8 cellular contexts compared by ENCODE assay signal in the genomic region with DNA sequence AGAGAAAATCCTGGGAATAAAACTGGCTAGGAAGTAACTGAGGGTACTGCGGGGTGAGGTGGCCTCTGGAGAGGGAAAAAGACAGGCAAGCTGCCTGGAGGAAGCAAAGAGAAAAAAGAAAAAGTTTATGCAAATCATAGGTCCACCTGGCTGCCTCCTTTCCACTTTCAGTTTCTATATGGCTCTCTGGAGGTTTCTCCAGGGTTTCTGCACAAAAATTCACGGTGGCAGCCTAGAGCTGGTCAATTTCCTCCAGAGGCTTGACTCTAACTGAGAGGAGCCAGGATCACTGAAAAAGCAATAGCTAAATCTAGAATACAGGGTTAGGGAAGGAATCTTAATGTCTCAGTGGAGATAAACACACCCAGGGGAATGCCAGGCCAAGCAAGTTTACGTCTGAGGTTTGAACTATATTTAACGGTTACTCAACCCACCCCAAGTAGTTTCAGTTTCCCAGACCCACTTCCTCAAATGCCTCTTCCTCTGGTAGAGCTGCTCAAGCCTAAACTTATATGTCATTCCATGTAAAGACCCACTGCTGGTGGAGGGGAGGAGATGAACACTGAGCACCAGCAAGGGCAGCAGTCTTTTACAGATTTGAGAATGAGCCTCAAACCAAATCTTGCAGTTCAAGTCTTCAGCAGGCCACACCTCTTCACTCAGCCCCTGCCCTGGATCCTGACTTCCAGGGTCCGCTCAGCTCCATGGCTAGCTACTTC. TPM values are rescaled to one million over a fixed set of nuclear protein-coding genes. Genes with fewer than 3 reads are reported as not detected.
DNase-seq lines count a peak whose midpoint lies in the region; ATAC-seq and TF ChIP-seq lines count a peak whose summit lies in the region.

No MANE protein-coding gene starts in this region.

- H3K9me3 Mint-ChIP-seq in activated naive CD8-positive, alpha-beta T cell treated with anti-CD3 and anti-CD28 coated beads for 36 hours = no peaks in the 10 kb centered on the region

- peaks cover 7 to 17% of the 10 kb centered on the region in 2 donors for H3K4me1 ChIP-seq in thyroid gland

- intact Hi-C loops in left colon (cut with DNase I, micrococcal nuclease) = no loop called here
- intact Hi-C loops in thyroid gland (cut with DNase I) = no loop called here

- no peaks in the 10 kb centered on the region for H3K9me3 ChIP-seq in thyroid gland

- peak overlapping the region; percentile 18 to 67 (median 50) for H3K27ac ChIP-seq in thyroid gland

- no peaks in the 10 kb centered on the region for H3K36me3 ChIP-seq in thyroid gland

- H3K27me3 ChIP-seq in thyroid gland = no peaks in the 10 kb centered on the region

- DNase-seq in NCI-H2029 (lab: John Stamatoyannopoulos, UW) = peak; percentile 1
- no peak for DNase-seq in NCI-H2029 treated with DMSO at 0.1 percent for 48 hours (lab: John Stamatoyannopoulos, UW)
- DNase-seq in NCI-H226 = peak; percentile 62
- peak; percentile 29 for DNase-seq in activated naive CD8-positive, alpha-beta T cell treated with anti-CD3 and anti-CD28 coated beads for 36 hours
- peak in 1 of 2 donors; percentile 27 for DNase-seq in left colon
- no peak for DNase-seq in thyroid gland
- no peak for DNase-seq in NCI-H2171 treated with DMSO at 0.1 percent for 48 hours (lab: John Stamatoyannopoulos, UW)

- WGBS in thyroid gland, 2 donors = 55 to 69% methylated on average over 5 of the region's 5 CpGs

- TF ChIP-seq CTCF in thyroid gland (IDR thresholded peaks at IDR 0.05) = no peak

- H3K4me3 ChIP-seq in thyroid gland (replicated peaks in 1 of 3) = no peak overlapping the region

- H3K4me3 Mint-ChIP-seq in activated naive CD8-positive, alpha-beta T cell treated with anti-CD3 and anti-CD28 coated beads for 36 hours = peak overlapping the region; percentile 75

- ATAC-seq in HG02610 (IDR thresholded peaks at IDR 0.05; ENCODE audit: unreplicated experiment) (peak; percentile 58), left colon (peak; percentile 95)

- TF ChIP-seq POLR2A in thyroid gland (IDR thresholded peaks at IDR 0.05) = no peak

- H3K36me3 Mint-ChIP-seq in activated naive CD8-positive, alpha-beta T cell treated with anti-CD3 and anti-CD28 coated beads for 36 hours = peaks cover 36% of the 10 kb centered on the region

- peaks cover 81% of the 10 kb centered on the region for H3K4me1 Mint-ChIP-seq in activated naive CD8-positive, alpha-beta T cell treated with anti-CD3 and anti-CD28 coated beads for 36 hours

- peaks cover 4% of the 10 kb centered on the region for H3K27me3 Mint-ChIP-seq in activated naive CD8-positive, alpha-beta T cell treated with anti-CD3 and anti-CD28 coated beads for 36 hours

- peak overlapping the region; percentile 92 for H3K27ac Mint-ChIP-seq in activated naive CD8-positive, alpha-beta T cell treated with anti-CD3 and anti-CD28 coated beads for 36 hours

RNA-seq across cellular contexts. Expression of a gene that starts 5.7 kb away (rescaled TPM):
- total RNA-seq in activated naive CD8-positive, alpha-beta T cell treated with anti-CD3 and anti-CD28 coated beads for 36 hours = 10 to 100 TPM; 23.5 to 24.2 TPM
- 1 to 10 TPM; 6.6 to 7.3 TPM for total RNA-seq in left colon
- total RNA-seq in thyroid gland = 10 to 100 TPM in 3 of 4 donors, 1 to 10 TPM in 1; 8.9 to 18.0 (median 13.8) TPM

RNA-seq across cellular contexts. Expression of a gene that starts 19.7 kb away (rescaled TPM):
- 1 to 10 TPM; 4.2 to 4.8 TPM for total RNA-seq in activated naive CD8-positive, alpha-beta T cell treated with anti-CD3 and anti-CD28 coated beads for 36 hours
- 1 to 10 TPM; 3.0 to 7.5 TPM for total RNA-seq in left colon
- 10 to 100 TPM in 3 of 4 donors, 1 to 10 TPM in 1; 7.1 to 14.1 (median 11.0) TPM for total RNA-seq in thyroid gland

RNA-seq across cellular contexts. Expression of a gene that starts 50.4 kb away (rescaled TPM):
- total RNA-seq in activated naive CD8-positive, alpha-beta T cell treated with anti-CD3 and anti-CD28 coated beads for 36 hours = not detected
- total RNA-seq in left colon = 1 to 10 TPM in 1 of 2 donors, under 1 TPM in 1; 0.95 to 1.2 TPM
- total RNA-seq in thyroid gland = 1 to 10 TPM in 1 of 4 donors, under 1 TPM in 3; 0.33 to 1.8 (median 0.52) TPM

Comparison
In these comparisons a context has a peak if more than half of its experiments do, and no peak if none do; other contexts are left out.
1. DNase-seq: peak in NCI-H2029 (single experiment), NCI-H226 (single experiment) and activated naive CD8-positive, alpha-beta T cell treated with anti-CD3 and anti-CD28 coated beads for 36 hours (single experiment); none in NCI-H2029 treated with DMSO at 0.1 percent for 48 hours (single experiment), thyroid gland (0 of 2) and NCI-H2171 treated with DMSO at 0.1 percent for 48 hours (single experiment).